Comparison of ENCODE assay signal across 1 cellular context in genomic region chr7:1741246-1741645, GRCh38.
TF ChIP-seq lines count a peak whose summit lies in the region.

No MANE protein-coding gene starts in this region.

TF ChIP-seq in IMR-90, 13 proteins besides CTCF, POLR2A, EP300 and RAD21 (continued from another document):
- TF ChIP-seq USF2 (IDR thresholded peaks at IDR 0.05; ENCODE audit: low read depth, low read length): no peak
- no peak for TF ChIP-seq CHD1 (IDR thresholded peaks at IDR 0.05; ENCODE audit: low read depth, low read length)
- no peak for TF ChIP-seq MAZ (IDR thresholded peaks at IDR 0.05; ENCODE audit: borderline replicate concordance, low read depth, low read length)
- no peak for TF ChIP-seq CEBPB (IDR thresholded peaks at IDR 0.05; ENCODE audit: low read depth, low read length)
- TF ChIP-seq MXI1 (IDR thresholded peaks at IDR 0.05; ENCODE audit: borderline replicate concordance, low read depth, low read length): no peak
- no peak for TF ChIP-seq RFX5 (IDR thresholded peaks at IDR 0.05; ENCODE audit: low read depth, low read length)
- no peak for TF ChIP-seq BHLHE40 (IDR thresholded peaks at IDR 0.05; ENCODE audit: low read depth, low read length)
- TF ChIP-seq FOS (IDR thresholded peaks at IDR 0.05; ENCODE audit: low read depth, low read length): no peak
- TF ChIP-seq MAFK (IDR thresholded peaks at IDR 0.05; ENCODE audit: low read depth, low read length): no peak
- TF ChIP-seq SMC3 (IDR thresholded peaks at IDR 0.05; ENCODE audit: low read depth, low read length): no peak
- TF ChIP-seq RCOR1 (IDR thresholded peaks at IDR 0.05; ENCODE audit: insufficient replicate concordance, low read length): no peak
